ENCODE assay signal across 1 cellular context in genomic region chrX:29422034-29422433, GRCh38.
TF ChIP-seq lines count a peak whose summit lies in the region.

No MANE protein-coding gene starts in this region.

TF ChIP-seq in GM23338, 12 proteins besides CTCF, POLR2A, EP300 and RAD21 (continued from another document):
- TF ChIP-seq, protein P1, sequence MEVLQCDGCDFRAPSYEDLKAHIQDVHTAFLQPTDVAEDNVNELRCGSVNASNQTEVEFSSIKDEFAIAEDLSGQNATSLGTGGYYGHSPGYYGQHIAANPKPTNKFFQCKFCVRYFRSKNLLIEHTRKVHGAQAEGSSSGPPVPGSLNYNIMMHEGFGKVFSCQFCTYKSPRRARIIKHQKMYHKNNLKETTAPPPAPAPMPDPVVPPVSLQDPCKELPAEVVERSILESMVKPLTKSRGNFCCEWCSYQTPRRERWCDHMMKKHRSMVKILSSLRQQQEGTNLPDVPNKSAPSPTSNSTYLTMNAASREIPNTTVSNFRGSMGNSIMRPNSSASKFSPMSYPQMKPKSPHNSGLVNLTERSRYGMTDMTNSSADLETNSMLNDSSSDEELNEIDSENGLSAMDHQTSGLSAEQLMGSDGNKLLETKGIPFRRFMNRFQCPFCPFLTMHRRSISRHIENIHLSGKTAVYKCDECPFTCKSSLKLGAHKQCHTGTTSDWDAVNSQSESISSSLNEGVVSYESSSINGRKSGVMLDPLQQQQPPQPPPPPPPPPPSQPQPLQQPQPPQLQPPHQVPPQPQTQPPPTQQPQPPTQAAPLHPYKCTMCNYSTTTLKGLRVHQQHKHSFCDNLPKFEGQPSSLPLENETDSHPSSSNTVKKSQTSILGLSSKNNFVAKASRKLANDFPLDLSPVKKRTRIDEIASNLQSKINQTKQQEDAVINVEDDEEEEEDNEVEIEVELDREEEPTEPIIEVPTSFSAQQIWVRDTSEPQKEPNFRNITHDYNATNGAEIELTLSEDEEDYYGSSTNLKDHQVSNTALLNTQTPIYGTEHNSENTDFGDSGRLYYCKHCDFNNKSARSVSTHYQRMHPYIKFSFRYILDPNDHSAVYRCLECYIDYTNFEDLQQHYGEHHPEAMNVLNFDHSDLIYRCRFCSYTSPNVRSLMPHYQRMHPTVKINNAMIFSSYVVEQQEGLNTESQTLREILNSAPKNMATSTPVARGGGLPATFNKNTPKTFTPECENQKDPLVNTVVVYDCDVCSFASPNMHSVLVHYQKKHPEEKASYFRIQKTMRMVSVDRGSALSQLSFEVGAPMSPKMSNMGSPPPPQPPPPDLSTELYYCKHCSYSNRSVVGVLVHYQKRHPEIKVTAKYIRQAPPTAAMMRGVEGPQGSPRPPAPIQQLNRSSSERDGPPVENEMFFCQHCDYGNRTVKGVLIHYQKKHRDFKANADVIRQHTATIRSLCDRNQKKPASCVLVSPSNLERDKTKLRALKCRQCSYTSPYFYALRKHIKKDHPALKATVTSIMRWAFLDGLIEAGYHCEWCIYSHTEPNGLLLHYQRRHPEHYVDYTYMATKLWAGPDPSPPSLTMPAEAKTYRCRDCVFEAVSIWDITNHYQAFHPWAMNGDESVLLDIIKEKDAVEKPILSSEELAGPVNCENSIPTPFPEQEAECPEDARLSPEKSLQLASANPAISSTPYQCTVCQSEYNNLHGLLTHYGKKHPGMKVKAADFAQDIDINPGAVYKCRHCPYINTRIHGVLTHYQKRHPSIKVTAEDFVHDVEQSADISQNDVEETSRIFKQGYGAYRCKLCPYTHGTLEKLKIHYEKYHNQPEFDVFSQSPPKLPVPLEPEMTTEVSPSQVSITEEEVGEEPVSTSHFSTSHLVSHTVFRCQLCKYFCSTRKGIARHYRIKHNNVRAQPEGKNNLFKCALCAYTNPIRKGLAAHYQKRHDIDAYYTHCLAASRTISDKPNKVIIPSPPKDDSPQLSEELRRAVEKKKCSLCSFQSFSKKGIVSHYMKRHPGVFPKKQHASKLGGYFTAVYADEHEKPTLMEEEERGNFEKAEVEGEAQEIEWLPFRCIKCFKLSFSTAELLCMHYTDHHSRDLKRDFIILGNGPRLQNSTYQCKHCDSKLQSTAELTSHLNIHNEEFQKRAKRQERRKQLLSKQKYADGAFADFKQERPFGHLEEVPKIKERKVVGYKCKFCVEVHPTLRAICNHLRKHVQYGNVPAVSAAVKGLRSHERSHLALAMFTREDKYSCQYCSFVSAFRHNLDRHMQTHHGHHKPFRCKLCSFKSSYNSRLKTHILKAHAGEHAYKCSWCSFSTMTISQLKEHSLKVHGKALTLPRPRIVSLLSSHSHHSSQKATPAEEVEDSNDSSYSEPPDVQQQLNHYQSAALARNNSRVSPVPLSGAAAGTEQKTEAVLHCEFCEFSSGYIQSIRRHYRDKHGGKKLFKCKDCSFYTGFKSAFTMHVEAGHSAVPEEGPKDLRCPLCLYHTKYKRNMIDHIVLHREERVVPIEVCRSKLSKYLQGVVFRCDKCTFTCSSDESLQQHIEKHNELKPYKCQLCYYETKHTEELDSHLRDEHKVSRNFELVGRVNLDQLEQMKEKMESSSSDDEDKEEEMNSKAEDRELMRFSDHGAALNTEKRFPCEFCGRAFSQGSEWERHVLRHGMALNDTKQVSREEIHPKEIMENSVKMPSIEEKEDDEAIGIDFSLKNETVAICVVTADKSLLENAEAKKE (CRISPR knock-in tag; IDR thresholded peaks at IDR 0.05) = no peak
- TF ChIP-seq NANOG (IDR thresholded peaks at IDR 0.05; ENCODE audit: borderline replicate concordance) = no peak
